ENCODE assay signal across 33 cellular contexts in genomic region chr1:6299557-6300165, GRCh38. TPM values are rescaled to one million over a fixed set of nuclear protein-coding genes. Genes with fewer than 3 reads are reported as not detected.
DNase-seq lines count a peak whose midpoint lies in the region; ATAC-seq and TF ChIP-seq lines count a peak whose summit lies in the region.
"Had no signal": no experiment of that assay in that cellular context is flagged by ENCODE, and none has a peak within 500 bp of the region (broad histone marks: within the 10 kb centered on the region; RNA-seq: fewer than 3 reads in every experiment).

No MANE protein-coding gene starts in this region.

- ATAC-seq in PC-3 (no peak), GM19463 (IDR thresholded peaks at IDR 0.05; ENCODE audit: unreplicated experiment) (no peak)
- ATAC-seq: activated CD8-positive, alpha-beta T cell treated with anti-CD3 and anti-CD28 coated beads, Interleukin-2, amount 10 ng/mL, durations not matched to agents 7 days and 5 days; left lobe of liver had no signal

- no peak overlapping the region for H3K27ac ChIP-seq in BLaER1
- peak overlapping the region; percentile 94 for H3K27ac ChIP-seq in PC-3 (ENCODE audit: low read length)
- H3K27ac ChIP-seq in duodenal mucosa (ENCODE audit: low read depth, low read length), result peak overlapping the region; percentile 44
- no peak overlapping the region for H3K27ac ChIP-seq in adrenal gland
- no peak overlapping the region for H3K27ac ChIP-seq in OCI-LY7 (ENCODE audit: low read depth, low read length, poor library complexity, severe bottlenecking)
- H3K27ac ChIP-seq: A549, cardiac muscle cell, skin epidermis had no signal

- peaks cover 28% of the 10 kb centered on the region for H3F3A ChIP-seq in PC-3 (ENCODE audit: low read length, unreplicated experiment)

- H3K27ac Mint-ChIP-seq in nephron, result peak overlapping the region; percentile 2 to 34 (median 34)
- H3K27ac Mint-ChIP-seq: activated CD8-positive, alpha-beta T cell treated with anti-CD3 and anti-CD28 coated beads, Interleukin-2, amount 10 ng/mL, durations not matched to agents 7 days and 5 days; activated naive CD8-positive, alpha-beta T cell; memory B cell; stimulated activated memory B cell treated with anti-CD40 and anti-IgM and Interleukin-4, amounts not matched to agents 10 μg/mL and 1 μg/mL and 100 μg/mL, for 72 hours had no signal

- no peak overlapping the region for H3K4me3 ChIP-seq in BLaER1
- H3K4me3 ChIP-seq in PC-3 (ENCODE audit: low read length), result peak overlapping the region; percentile 4; the same call in 1 of the 2 replicates
- no peak overlapping the region for H3K4me3 ChIP-seq in duodenal mucosa (ENCODE audit: low read depth in 1 of 2, low read length in 2 of 2)
- no peak overlapping the region for H3K4me3 ChIP-seq in adrenal gland
- no peak overlapping the region for H3K4me3 ChIP-seq in OCI-LY7 (ENCODE audit: low read depth, low read length, poor library complexity, severe bottlenecking)
- H3K4me3 ChIP-seq: A549, cardiac muscle cell, skin epidermis had no signal

- H3K4me1 Mint-ChIP-seq in nephron, result peaks cover 41% of the 10 kb centered on the region
- H3K4me1 Mint-ChIP-seq: CD4-positive, CD25-positive, alpha-beta regulatory T cell; memory B cell; stimulated activated memory B cell treated with anti-CD40 and anti-IgM and Interleukin-4, amounts not matched to agents 10 μg/mL and 1 μg/mL and 100 μg/mL, for 72 hours had no signal

- POLR2A ChIA-PET in PC-3 (lab: Charles Lee; ENCODE audit: unreplicated experiment) (interaction anchor here (0.6 to 0.8 kb wide), 2 partner anchors 18 to 38 kb away, joined by 12 to 23 read pairs; no protein-coding TSS in a partner anchor), OCI-LY7 (lab: Charles Lee) (no interaction called here)

- peak overlapping the region in 1 of 3 experiments; percentile 44 for H3K4me3 Mint-ChIP-seq in nephron
- H3K4me3 Mint-ChIP-seq: activated CD8-positive, alpha-beta T cell treated with anti-CD3 and anti-CD28 coated beads, Interleukin-2, amount 10 ng/mL, durations not matched to agents 7 days and 5 days; activated naive CD8-positive, alpha-beta T cell; memory B cell; stimulated activated memory B cell treated with anti-CD40 and anti-IgM and Interleukin-4, amounts not matched to agents 10 μg/mL and 1 μg/mL and 100 μg/mL, for 72 hours had no signal

- CTCF ChIA-PET in PC-3 (lab: Charles Lee), result interaction anchor here (0.7 kb wide), 1 partner anchor 49 kb away, joined by 5 read pairs; no protein-coding TSS in a partner anchor
- CTCF ChIA-PET in OCI-LY7 (lab: Charles Lee; ENCODE audit: unreplicated experiment), result no interaction called here

- intact Hi-C loops in PC-3 (cut with micrococcal nuclease), result loop anchor here (1.0 to 5.0 kb wide), 4 partner anchors 18 to 92 kb away; partner anchors contain the start of genes GPR153 and RNF207
- intact Hi-C loops in adrenal gland (cut with DNase I), result no loop called here
- intact Hi-C loops in OCI-LY7 (cut with micrococcal nuclease; ENCODE audit: unreplicated experiment), result no loop called here

- WGBS in adrenal gland, 4 donors, result 95 to 97% (median 96%) methylated on average over 15 of the region's 15 CpGs

- H3K79me2 ChIP-seq in PC-3 (ENCODE audit: low read length) (peaks cover 44% of the 10 kb centered on the region), OCI-LY7 (ENCODE audit: insufficient read depth, low read depth, low read length) (no peaks in the 10 kb centered on the region)

- H3K9me2 ChIP-seq in PC-3 (replicated peaks; ENCODE audit: low read length), result no peaks in the 10 kb centered on the region
- H3K9me2 ChIP-seq in OCI-LY7 (ENCODE audit: insufficient read depth, low read length), result no peaks in the 10 kb centered on the region

- H3K9me3 Mint-ChIP-seq in nephron, result peaks cover 3% of the 10 kb centered on the region
- H3K9me3 Mint-ChIP-seq: CD4-positive, CD25-positive, alpha-beta regulatory T cell; memory B cell; stimulated activated memory B cell treated with anti-CD40 and anti-IgM and Interleukin-4, amounts not matched to agents 10 μg/mL and 1 μg/mL and 100 μg/mL, for 72 hours had no signal

- DNase-seq in PC-3 (no peak), adrenal gland (no peak), OCI-LY7 (ENCODE audit: low spot score) (no peak), LoVo (ENCODE audit: low spot score) (no peak)
- DNase-seq: activated CD4-positive, alpha-beta T cell treated with anti-CD3 and anti-CD28 coated beads for 4 hours; activated CD8-positive, alpha-beta T cell treated with anti-CD3 and anti-CD28 coated beads, Interleukin-2, amount 10 ng/mL, durations not matched to agents 7 days and 5 days; anterior cingulate cortex; CD4-positive, CD25-positive, alpha-beta regulatory T cell; DND-41; effector CD4-positive, alpha-beta T cell; GF-D8; NCI-H1436; NCI-H2081; NCI-H226; NCI-H69; substantia nigra; SW 1271; T-helper 9 cell had no signal

- TF ChIP-seq CTCF in PC-3 (conservative IDR thresholded peaks at IDR 0.05; ENCODE audit: low read depth, low read length) (no peak), nephron (IDR thresholded peaks at IDR 0.05; ENCODE audit: unreplicated experiment in 3 of 3) (no peak), adrenal gland (IDR thresholded peaks at IDR 0.05) (no peak), OCI-LY7 (conservative IDR thresholded peaks at IDR 0.05; ENCODE audit: low read length) (no peak)

- no peak for TF ChIP-seq POLR2A in adrenal gland (IDR thresholded peaks at IDR 0.05)

- BruUV-seq in PC-3 (replicated peaks; lab: Mats Ljungman, UMichigan), result TSS peak; percentile 64
- BruUV-seq in OCI-LY7 (replicated peaks; lab: Mats Ljungman, UMichigan), result no TSS peak

- H3K4me1 ChIP-seq in BLaER1 (peaks cover 35% of the 10 kb centered on the region), PC-3 (ENCODE audit: insufficient read depth, low read length) (peaks cover 61% of the 10 kb centered on the region), duodenal mucosa (ENCODE audit: control insufficient read depth in 1 of 2, insufficient read depth in 2 of 2, low read length in 2 of 2) (no peaks in the 10 kb centered on the region), adrenal gland (replicated peaks in 1 of 2) (no peaks in the 10 kb centered on the region), OCI-LY7 (ENCODE audit: insufficient read depth, low read length, poor library complexity, severe bottlenecking) (no peaks in the 10 kb centered on the region)
- H3K4me1 ChIP-seq: A549 had no signal

- H3K9ac ChIP-seq in BLaER1, result 0 out of 2 replicates have a peak overlapping the region, but pooled peaks have one; percentile 10
- peak overlapping the region; percentile 92 for H3K9ac ChIP-seq in PC-3 (ENCODE audit: low read length)
- no peak overlapping the region for H3K9ac ChIP-seq in duodenal mucosa (ENCODE audit: low read depth in 1 of 2, low read length in 2 of 2)

- H2AFZ ChIP-seq in PC-3 (ENCODE audit: low read length) (no peak overlapping the region), OCI-LY7 (ENCODE audit: low read length) (no peak overlapping the region)

- H3K27me3 Mint-ChIP-seq in nephron (ENCODE audit: low read depth), result peaks cover 9% of the 10 kb centered on the region
- H3K27me3 Mint-ChIP-seq: activated naive CD8-positive, alpha-beta T cell; CD4-positive, CD25-positive, alpha-beta regulatory T cell; memory B cell; stimulated activated memory B cell treated with anti-CD40 and anti-IgM and Interleukin-4, amounts not matched to agents 10 μg/mL and 1 μg/mL and 100 μg/mL, for 72 hours had no signal

- H3K36me3 ChIP-seq in BLaER1 (peaks cover 40% of the 10 kb centered on the region), PC-3 (ENCODE audit: low read depth, low read length) (peaks cover 4% of the 10 kb centered on the region; the same call in 1 of the 2 replicates), duodenal mucosa (ENCODE audit: control insufficient read depth in 1 of 2, insufficient read depth in 2 of 2, low read length in 2 of 2) (peaks cover 12 to 20% of the 10 kb centered on the region in 2 donors), adrenal gland (replicated peaks in 1 of 2) (no peaks in the 10 kb centered on the region), OCI-LY7 (ENCODE audit: insufficient read depth, low read length) (no peaks in the 10 kb centered on the region)
- H3K36me3 ChIP-seq: cardiac muscle cell had no signal

- H3K4me2 ChIP-seq in BLaER1 (no peak overlapping the region), PC-3 (ENCODE audit: low read length) (peak overlapping the region; percentile 62), OCI-LY7 (ENCODE audit: low read length) (no peak overlapping the region)
- H3K4me2 ChIP-seq: A549 had no signal

- no peaks in the 10 kb centered on the region for H3K9me3 ChIP-seq in BLaER1
- no peaks in the 10 kb centered on the region for H3K9me3 ChIP-seq in PC-3 (ENCODE audit: low read length)
- no peaks in the 10 kb centered on the region for H3K9me3 ChIP-seq in duodenal mucosa (ENCODE audit: control insufficient read depth in 1 of 2, low read length in 2 of 2)
- H3K9me3 ChIP-seq in adrenal gland (replicated peaks in 1 of 3), result no peaks in the 10 kb centered on the region
- no peaks in the 10 kb centered on the region for H3K9me3 ChIP-seq in OCI-LY7 (ENCODE audit: low read length)
- H3K9me3 ChIP-seq: A549 had no signal

- H4K20me1 ChIP-seq in BLaER1 (no peaks in the 10 kb centered on the region), PC-3 (ENCODE audit: low read length) (no peaks in the 10 kb centered on the region), OCI-LY7 (ENCODE audit: insufficient read depth, low read length) (no peaks in the 10 kb centered on the region)

- peaks cover 20% of the 10 kb centered on the region for H3K36me3 Mint-ChIP-seq in nephron (ENCODE audit: low read depth)
- H3K36me3 Mint-ChIP-seq: memory B cell had no signal

- H3K27me3 ChIP-seq in BLaER1 (no peaks in the 10 kb centered on the region), PC-3 (ENCODE audit: low read length) (no peaks in the 10 kb centered on the region), duodenal mucosa (ENCODE audit: control insufficient read depth in 1 of 2, insufficient read depth in 2 of 2, low read length in 2 of 2) (no peaks in the 10 kb centered on the region), adrenal gland (no peaks in the 10 kb centered on the region)
- H3K27me3 ChIP-seq: cardiac muscle cell had no signal

RNA-seq across cellular contexts. Expression of gene GPR153, which starts 38.8 kb away (rescaled TPM):
- total RNA-seq in PC-3 (2014; rRNA removed), result 98.7 and 113 TPM in 2 replicates
- 1 to 10 TPM; 1.9 to 5.9 (median 3.1) TPM for total RNA-seq in adrenal gland
- polyA plus RNA-seq in adrenal gland, result 1 to 10 TPM in 2 of 3 donors, under 1 TPM in 1; 0.86 to 3.2 (median 2.4) TPM
- not detected in 2 replicates for total RNA-seq in OCI-LY7 (2014; rRNA removed; shearing (Covaris generic))
- not detected in 2 replicates for total RNA-seq in OCI-LY7 (2022)
- polyA plus RNA-seq: CD4-positive, CD25-positive, alpha-beta regulatory T cell had no signal

RNA-seq across cellular contexts. Expression of gene HES3, which starts 55.7 kb away (rescaled TPM):
- not detected in 2 replicates for total RNA-seq in PC-3 (2014; rRNA removed)
- total RNA-seq in adrenal gland, result not detected
- polyA plus RNA-seq in adrenal gland, result not detected
- not detected in 2 replicates for total RNA-seq in OCI-LY7 (2014; rRNA removed; shearing (Covaris generic))
- not detected in 2 replicates for total RNA-seq in OCI-LY7 (2022)
- total RNA-seq: activated CD8-positive, alpha-beta T cell treated with anti-CD3 and anti-CD28 coated beads, Interleukin-2, amount 10 ng/mL, durations not matched to agents 7 days and 5 days; cardiac muscle cell; CD4-positive, CD25-positive, alpha-beta regulatory T cell; H4; left lobe of liver; osteoblast; urinary bladder had no signal
- polyA plus RNA-seq: A549; cardiac muscle cell; CD4-positive, CD25-positive, alpha-beta regulatory T cell; esophagus; urinary bladder had no signal

Comparison
In these comparisons a context has a peak if more than half of its experiments do, and no peak if none do; other contexts are left out.
1. H3K27ac ChIP-seq: peak in PC-3 (single experiment) and duodenal mucosa (single experiment); none in BLaER1 (single experiment), adrenal gland (0 of 5) and OCI-LY7 (single experiment).
2. H3K9ac ChIP-seq: peak in BLaER1 (single experiment) and PC-3 (single experiment); none in duodenal mucosa (0 of 2).
3. RNA of gene GPR153, which starts 38.8 kb away (total RNA-seq): 98.7 to 113 TPM in PC-3; 1.9 to 5.9 TPM in adrenal gland and not detected in OCI-LY7; every median in the first group is over 10 times any median in the second.